Comparison of ENCODE assay signal across 11 cellular contexts in genomic region chr13:94825507-94825906, GRCh38.
DNase-seq lines count a peak whose midpoint lies in the region; ATAC-seq and TF ChIP-seq lines count a peak whose summit lies in the region.
"Had no signal": no experiment of that assay in that cellular context is flagged by ENCODE, and none has a peak within 500 bp of the region (broad histone marks: within the 10 kb centered on the region; RNA-seq: fewer than 3 reads in every experiment).

No MANE protein-coding gene starts in this region.

- no peak overlapping the region for H3K4me3 Mint-ChIP-seq in CD4-positive, alpha-beta T cell
- no peak overlapping the region for H3K4me3 Mint-ChIP-seq in activated CD4-positive, alpha-beta T cell treated with anti-CD3 and anti-CD28 coated beads, Interleukin-2, amount 10 ng/mL, durations not matched to agents 7 days and 5 days
- H3K4me3 Mint-ChIP-seq: activated CD4-positive, alpha-beta T cell treated with anti-CD3 and anti-CD28 coated beads for 36 hours had no signal

- H3K27me3 ChIP-seq in SJCRH30: no peaks in the 10 kb centered on the region
- H3K27me3 ChIP-seq in heart right ventricle: peaks cover 0 to 3% (median 0%) of the 10 kb centered on the region in 7 donors
- H3K27me3 ChIP-seq in CD4-positive, alpha-beta T cell (ENCODE audit: control insufficient read depth, insufficient read depth, low read length): no peaks in the 10 kb centered on the region

- TF ChIP-seq CTCF in HFF-Myc (IDR thresholded peaks at IDR 0.05; ENCODE audit: low read depth, low read length, missing control alignments): no peak
- no peak for TF ChIP-seq CTCF in heart right ventricle (IDR thresholded peaks at IDR 0.05)
- no peak for TF ChIP-seq CTCF in CD4-positive, alpha-beta T cell (IDR thresholded peaks at IDR 0.05)

- DNase-seq in HFF-Myc (ENCODE audit: extremely low read depth, low read depth): peak; percentile 4
- peak; percentile 66 to 68 for DNase-seq in SJCRH30
- peak; percentile 27 to 67 for DNase-seq in heart right ventricle
- peak; percentile 72 for DNase-seq in putamen (ENCODE audit: low spot score)
- no peak for DNase-seq in effector CD8-positive, alpha-beta T cell (lab: John Stamatoyannopoulos, UW)
- no peak for DNase-seq in CD4-positive, alpha-beta T cell
- DNase-seq in SKM-1 (lab: John Stamatoyannopoulos, UW; ENCODE audit: unreplicated experiment): no peak
- DNase-seq in activated CD4-positive, alpha-beta T cell treated with anti-CD3 and anti-CD28 coated beads, Interleukin-2, amount 10 ng/mL, durations not matched to agents 7 days and 5 days: no peak
- DNase-seq: activated CD4-positive, alpha-beta T cell treated with anti-CD3 and anti-CD28 coated beads for 36 hours; amniotic stem cell; DMS79 treated with DMSO at 0.1 percent for 48 hours had no signal

- intact Hi-C loops in heart right ventricle (cut with DNase I): no loop called here
- intact Hi-C loops in CD4-positive, alpha-beta T cell (cut with DNase I, micrococcal nuclease): no loop called here

- CTCF ChIA-PET in CD4-positive, alpha-beta T cell (lab: Charles Lee): no interaction called here
- CTCF ChIA-PET in activated CD4-positive, alpha-beta T cell treated with anti-CD3 and anti-CD28 coated beads, Interleukin-2, amount 10 ng/mL, durations not matched to agents 7 days and 5 days (lab: Charles Lee): no interaction called here

- H3K4me1 ChIP-seq in SJCRH30 (no peaks in the 10 kb centered on the region), heart right ventricle (peaks cover 0 to 8% (median 0%) of the 10 kb centered on the region in 9 donors)

- no peaks in the 10 kb centered on the region for H3K9me3 ChIP-seq in SJCRH30 (replicated peaks)
- no peaks in the 10 kb centered on the region for H3K9me3 ChIP-seq in heart right ventricle
- H3K9me3 ChIP-seq in CD4-positive, alpha-beta T cell (ENCODE audit: control insufficient read depth, low read length): no peaks in the 10 kb centered on the region

- no peak overlapping the region for H3K27ac Mint-ChIP-seq in CD4-positive, alpha-beta T cell
- no peak overlapping the region for H3K27ac Mint-ChIP-seq in activated CD4-positive, alpha-beta T cell treated with anti-CD3 and anti-CD28 coated beads, Interleukin-2, amount 10 ng/mL, durations not matched to agents 7 days and 5 days
- H3K27ac Mint-ChIP-seq: activated CD4-positive, alpha-beta T cell treated with anti-CD3 and anti-CD28 coated beads for 36 hours had no signal

- H3K27me3 Mint-ChIP-seq in CD4-positive, alpha-beta T cell: peaks cover 13% of the 10 kb centered on the region
- H3K27me3 Mint-ChIP-seq in activated CD4-positive, alpha-beta T cell treated with anti-CD3 and anti-CD28 coated beads, Interleukin-2, amount 10 ng/mL, durations not matched to agents 7 days and 5 days: peaks cover 4% of the 10 kb centered on the region

- H3K36me3 ChIP-seq in SJCRH30: no peaks in the 10 kb centered on the region
- H3K36me3 ChIP-seq in heart right ventricle: no peaks in the 10 kb centered on the region

- H3K36me3 Mint-ChIP-seq in CD4-positive, alpha-beta T cell (ENCODE audit: low read depth): no peaks in the 10 kb centered on the region
- no peaks in the 10 kb centered on the region for H3K36me3 Mint-ChIP-seq in activated CD4-positive, alpha-beta T cell treated with anti-CD3 and anti-CD28 coated beads, Interleukin-2, amount 10 ng/mL, durations not matched to agents 7 days and 5 days (ENCODE audit: low read depth)

- H3K4me1 Mint-ChIP-seq in CD4-positive, alpha-beta T cell (ENCODE audit: low read depth): no peaks in the 10 kb centered on the region
- no peaks in the 10 kb centered on the region for H3K4me1 Mint-ChIP-seq in activated CD4-positive, alpha-beta T cell treated with anti-CD3 and anti-CD28 coated beads, Interleukin-2, amount 10 ng/mL, durations not matched to agents 7 days and 5 days
- H3K4me1 Mint-ChIP-seq: activated CD4-positive, alpha-beta T cell treated with anti-CD3 and anti-CD28 coated beads for 36 hours had no signal

- H3K4me3 ChIP-seq in HFF-Myc (replicated peaks; ENCODE audit: low read depth, low read length): no peak overlapping the region
- H3K4me3 ChIP-seq in SJCRH30: no peak overlapping the region
- no peak overlapping the region for H3K4me3 ChIP-seq in heart right ventricle

- no peak overlapping the region for H3K27ac ChIP-seq in SJCRH30
- H3K27ac ChIP-seq in heart right ventricle: no peak overlapping the region
- no peak overlapping the region for H3K27ac ChIP-seq in CD4-positive, alpha-beta T cell (ENCODE audit: low read depth, low read length)

- WGBS in heart right ventricle, 2 donors: 10 to 11% methylated on average over 5 of the region's 5 CpGs

- no peaks in the 10 kb centered on the region for H3K9me3 Mint-ChIP-seq in CD4-positive, alpha-beta T cell
- H3K9me3 Mint-ChIP-seq in activated CD4-positive, alpha-beta T cell treated with anti-CD3 and anti-CD28 coated beads, Interleukin-2, amount 10 ng/mL, durations not matched to agents 7 days and 5 days: no peaks in the 10 kb centered on the region

- POLR2A ChIA-PET in CD4-positive, alpha-beta T cell (lab: Charles Lee): no interaction called here
- POLR2A ChIA-PET in activated CD4-positive, alpha-beta T cell treated with anti-CD3 and anti-CD28 coated beads, Interleukin-2, amount 10 ng/mL, durations not matched to agents 7 days and 5 days (lab: Charles Lee): no interaction called here

- peak; percentile 22 to 72 (median 54) for ATAC-seq in heart right ventricle
- no peak for ATAC-seq in CD4-positive, alpha-beta T cell (ENCODE audit: poor library complexity)
- ATAC-seq: activated CD4-positive, alpha-beta T cell treated with anti-CD3 and anti-CD28 coated beads for 36 hours had no signal

Comparison
In these comparisons a context has a peak if more than half of its experiments do, and no peak if none do; other contexts are left out.
1. DNase-seq: peak in HFF-Myc (single experiment), SJCRH30 (2 of 2), heart right ventricle (2 of 2) and putamen (single experiment); none in effector CD8-positive, alpha-beta T cell (single experiment), CD4-positive, alpha-beta T cell (0 of 10), SKM-1 (single experiment) and activated CD4-positive, alpha-beta T cell treated with anti-CD3 and anti-CD28 coated beads, Interleukin-2, amount 10 ng/mL, durations not matched to agents 7 days and 5 days (single experiment).